In genomic region chr9:82894961-82895902, GRCh38 we compare ENCODE assay signal across 30 cellular contexts.
DNase-seq lines count a peak whose midpoint lies in the region; ATAC-seq and TF ChIP-seq lines count a peak whose summit lies in the region.
"Had no signal": no experiment of that assay in that cellular context is flagged by ENCODE, and none has a peak within 500 bp of the region (broad histone marks: within the 10 kb centered on the region; RNA-seq: fewer than 3 reads in every experiment).

No MANE protein-coding gene starts in this region.

- no peaks in the 10 kb centered on the region for H3K36me3 ChIP-seq in hepatocyte (replicated peaks; ENCODE audit: insufficient read depth, low read depth)
- H3K36me3 ChIP-seq in transverse colon = no peaks in the 10 kb centered on the region
- H3K36me3 ChIP-seq: heart right ventricle, MG63, sigmoid colon had no signal

- H3K27ac Mint-ChIP-seq in glutamatergic neuron (ENCODE audit: unreplicated experiment) = no peak overlapping the region
- H3K27ac Mint-ChIP-seq: activated CD8-positive, alpha-beta T cell treated with anti-CD3 and anti-CD28 coated beads, Interleukin-2, amount 10 ng/mL, durations not matched to agents 7 days and 5 days; activated naive CD8-positive, alpha-beta T cell treated with anti-CD3 and anti-CD28 coated beads, Interleukin-2, amount 10 ng/mL, durations not matched to agents 7 days and 5 days; CD4-positive, alpha-beta T cell; H9; T-helper 1 cell treated with Interleukin-12 subunit alpha and Interleukin-12 subunit beta and Interleukin-4 antibody, amounts not matched to agents 30 μg/mL and 1 μg/mL, for 36 hours had no signal

- no peak for ATAC-seq in GM19452 (IDR thresholded peaks at IDR 0.05; ENCODE audit: unreplicated experiment)
- ATAC-seq: activated CD8-positive, alpha-beta T cell treated with anti-CD3 and anti-CD28 coated beads, Interleukin-2, amount 10 ng/mL, durations not matched to agents 7 days and 5 days; esophagus mucosa; heart right ventricle; K562 had no signal

- peak overlapping the region; percentile 43 for H3K4me2 ChIP-seq in hepatocyte

- H3K4me3 ChIP-seq in hepatocyte (no peak overlapping the region), transverse colon (no peak overlapping the region)
- H3K4me3 ChIP-seq: heart right ventricle, K562, lung, MG63, sigmoid colon, testis had no signal

- TF ChIP-seq CTCF in hepatocyte (IDR thresholded peaks at IDR 0.05; ENCODE audit: poor library complexity) (no peak), transverse colon (IDR thresholded peaks at IDR 0.05) (no peak), glutamatergic neuron (IDR thresholded peaks at IDR 0.05; ENCODE audit: partially characterized antibody, unreplicated experiment) (no peak)

- no peak overlapping the region for H3K4me3 Mint-ChIP-seq in glutamatergic neuron (ENCODE audit: unreplicated experiment)
- H3K4me3 Mint-ChIP-seq: activated CD8-positive, alpha-beta T cell treated with anti-CD3 and anti-CD28 coated beads, Interleukin-2, amount 10 ng/mL, durations not matched to agents 7 days and 5 days; activated naive CD8-positive, alpha-beta T cell treated with anti-CD3 and anti-CD28 coated beads, Interleukin-2, amount 10 ng/mL, durations not matched to agents 7 days and 5 days; CD4-positive, alpha-beta T cell; H9; T-helper 1 cell treated with Interleukin-12 subunit alpha and Interleukin-12 subunit beta and Interleukin-4 antibody, amounts not matched to agents 30 μg/mL and 1 μg/mL, for 36 hours had no signal

- WGBS in hepatocyte (ENCODE audit: low lambda C conversion rate, missing lambda C conversion rate) = 62% methylated on average over 4 of the region's 4 CpGs
- 35 to 39% methylated on average over 3 to 4 of the region's 4 CpGs for WGBS in transverse colon (ENCODE audit: low coverage in 1 of 2), 2 donors

- H3K36me3 Mint-ChIP-seq in glutamatergic neuron (ENCODE audit: unreplicated experiment) = no peaks in the 10 kb centered on the region
- H3K36me3 Mint-ChIP-seq: activated naive CD8-positive, alpha-beta T cell treated with anti-CD3 and anti-CD28 coated beads, Interleukin-2, amount 10 ng/mL, durations not matched to agents 7 days and 5 days had no signal

- H3K27me3 ChIP-seq in hepatocyte (peaks cover 3% of the 10 kb centered on the region), transverse colon (no peaks in the 10 kb centered on the region)
- H3K27me3 ChIP-seq: heart right ventricle, MG63, sigmoid colon, testis had no signal

- DNase-seq in NCI-H1105 treated with DMSO at 0.1 percent for 48 hours (lab: John Stamatoyannopoulos, UW) (peak; percentile 24), NCI-H1105 (lab: John Stamatoyannopoulos, UW) (no peak), NCI-H2171 (lab: John Stamatoyannopoulos, UW) (peak; percentile 24), hepatocyte (ENCODE audit: low spot score) (peak; percentile 26), transverse colon (peak; percentile 22), KG1 (lab: John Stamatoyannopoulos, UW) (no peak), glutamatergic neuron (no peak)
- DNase-seq: activated CD4-positive, alpha-beta T cell treated with anti-CD3 and anti-CD28 coated beads for 1 hour; activated CD8-positive, alpha-beta T cell treated with anti-CD3 and anti-CD28 coated beads, Interleukin-2, amount 10 ng/mL, durations not matched to agents 7 days and 5 days; activated effector memory CD4-positive, alpha-beta T cell treated with Interleukin-2 at 50 U/mL for 16 hours; activated naive CD8-positive, alpha-beta T cell treated with anti-CD3 and anti-CD28 coated beads, Interleukin-2, amount 10 ng/mL, durations not matched to agents 7 days and 5 days; caudate nucleus; CD4-positive, alpha-beta T cell; foreskin fibroblast; H9; heart right ventricle; kidney glomerular epithelial cell; MG63; NCI-H146; NCI-H82; posterior cingulate gyrus; RPMI8226; sigmoid colon; stimulated activated naive CD4-positive, alpha-beta T cell treated with Interleukin-2 at 50 U/mL for 16 hours; testis had no signal

- H3K27ac ChIP-seq in hepatocyte (no peak overlapping the region), transverse colon (peak overlapping the region; percentile 40 to 69 (median 64))
- H3K27ac ChIP-seq: heart right ventricle, sigmoid colon, testis had no signal

- H3K9me2 ChIP-seq in hepatocyte (replicated peaks; ENCODE audit: insufficient read depth) = no peaks in the 10 kb centered on the region

- H3K4me1 ChIP-seq in hepatocyte (ENCODE audit: insufficient read depth) = peaks cover 14% of the 10 kb centered on the region
- H3K4me1 ChIP-seq in transverse colon = peaks cover 0 to 30% (median 9%) of the 10 kb centered on the region in 4 donors
- H3K4me1 ChIP-seq: sigmoid colon, testis had no signal

- H4K20me1 ChIP-seq in hepatocyte (ENCODE audit: insufficient read depth, poor library complexity, severe bottlenecking) = no peaks in the 10 kb centered on the region

- H3K9me3 Mint-ChIP-seq in glutamatergic neuron (ENCODE audit: unreplicated experiment) = peaks cover 4% of the 10 kb centered on the region
- H3K9me3 Mint-ChIP-seq: activated naive CD8-positive, alpha-beta T cell treated with anti-CD3 and anti-CD28 coated beads, Interleukin-2, amount 10 ng/mL, durations not matched to agents 7 days and 5 days; CD4-positive, alpha-beta T cell had no signal

- peaks cover 3% of the 10 kb centered on the region for H3K4me1 Mint-ChIP-seq in glutamatergic neuron (ENCODE audit: low read depth, unreplicated experiment)
- H3K4me1 Mint-ChIP-seq: activated naive CD8-positive, alpha-beta T cell treated with anti-CD3 and anti-CD28 coated beads, Interleukin-2, amount 10 ng/mL, durations not matched to agents 7 days and 5 days had no signal

- no peaks in the 10 kb centered on the region for H3K79me2 ChIP-seq in hepatocyte

- in situ Hi-C loops in transverse colon (cut with MboI; ENCODE audit: low pct_ligation_motif_present in 1 of 4, low pct_unique_long_range_greater_than_20kb in 1 of 4, low sequenced_read_pairs in 3 of 4) = no loop called here

- TF ChIP-seq EP300 in transverse colon (IDR thresholded peaks at IDR 0.05; ENCODE audit: low read depth) = no peak

- no peak for TF ChIP-seq POLR2A in transverse colon (IDR thresholded peaks at IDR 0.05)

- no peak overlapping the region for H2AFZ ChIP-seq in hepatocyte

- peaks cover 2% of the 10 kb centered on the region for H3K27me3 Mint-ChIP-seq in glutamatergic neuron (ENCODE audit: unreplicated experiment)
- H3K27me3 Mint-ChIP-seq: activated naive CD8-positive, alpha-beta T cell treated with anti-CD3 and anti-CD28 coated beads, Interleukin-2, amount 10 ng/mL, durations not matched to agents 7 days and 5 days; CD4-positive, alpha-beta T cell had no signal

- intact Hi-C loops in transverse colon (cut with DNase I; ENCODE audit: low total_unique reads) = no loop called here

- H3K9me3 ChIP-seq in hepatocyte (ENCODE audit: low read depth) (no peaks in the 10 kb centered on the region), transverse colon (no peaks in the 10 kb centered on the region)
- H3K9me3 ChIP-seq: heart right ventricle, MG63, sigmoid colon, testis had no signal

Comparison
In these comparisons a context has a peak if more than half of its experiments do, and no peak if none do; other contexts are left out.
1. DNase-seq: peak in NCI-H1105 treated with DMSO at 0.1 percent for 48 hours (single experiment), NCI-H2171 (single experiment), hepatocyte (single experiment) and transverse colon (single experiment); none in NCI-H1105 (single experiment), KG1 (single experiment) and glutamatergic neuron (single experiment).